In genomic region chr15:94467034-94467433, GRCh38 we compare ENCODE assay signal across 20 cellular contexts.
"Had no signal": no experiment of that assay in that cellular context is flagged by ENCODE, and none has a peak within 500 bp of the region (broad histone marks: within the 10 kb centered on the region; RNA-seq: fewer than 3 reads in every experiment).

No MANE protein-coding gene starts in this region.

- H3K27ac ChIP-seq: dorsolateral prefrontal cortex, esophagus muscularis mucosa, left lung, prostate gland, sigmoid colon, suprapubic skin, VCaP had no signal

- H3K27ac Mint-ChIP-seq: activated CD4-positive, alpha-beta memory T cell treated with anti-CD3 and anti-CD28 coated beads for 36 hours; memory B cell; natural killer cell treated with Interleukin-12 subunit alpha and Interleukin-12 subunit beta and Interleukin-15 and Interleukin-18, amount 100 ng/mL, for 72 hours; type B pancreatic cell had no signal

- H3K4me3 ChIP-seq: dorsolateral prefrontal cortex, esophagus muscularis mucosa, left lung, prostate gland, sigmoid colon, suprapubic skin had no signal

- H3K9me3 Mint-ChIP-seq: activated CD4-positive, alpha-beta memory T cell treated with anti-CD3 and anti-CD28 coated beads for 36 hours; memory B cell; natural killer cell treated with Interleukin-12 subunit alpha and Interleukin-12 subunit beta and Interleukin-15 and Interleukin-18, amount 100 ng/mL, for 72 hours; type B pancreatic cell had no signal

- H3K4me1 ChIP-seq: esophagus muscularis mucosa, left lung, prostate gland had no signal

- FAIRE-seq: astrocyte, endometrium had no signal

- H3K4me3 Mint-ChIP-seq: activated CD4-positive, alpha-beta memory T cell treated with anti-CD3 and anti-CD28 coated beads for 36 hours; memory B cell; natural killer cell treated with Interleukin-12 subunit alpha and Interleukin-12 subunit beta and Interleukin-15 and Interleukin-18, amount 100 ng/mL, for 72 hours; type B pancreatic cell had no signal

- H3K27me3 ChIP-seq: esophagus muscularis mucosa, left lung, sigmoid colon, suprapubic skin had no signal

- H3K27me3 Mint-ChIP-seq: activated CD4-positive, alpha-beta memory T cell treated with anti-CD3 and anti-CD28 coated beads for 36 hours; memory B cell; natural killer cell treated with Interleukin-12 subunit alpha and Interleukin-12 subunit beta and Interleukin-15 and Interleukin-18, amount 100 ng/mL, for 72 hours; type B pancreatic cell had no signal

- H3K36me3 ChIP-seq: esophagus muscularis mucosa, prostate gland, sigmoid colon, suprapubic skin had no signal

- ATAC-seq: left lung; natural killer cell treated with Interleukin-12 subunit alpha and Interleukin-12 subunit beta and Interleukin-15 and Interleukin-18, amount 100 ng/mL, for 72 hours had no signal

- H3K9me3 ChIP-seq: esophagus muscularis mucosa, left lung, prostate gland, sigmoid colon, suprapubic skin had no signal

- DNase-seq: activated CD4-positive, alpha-beta memory T cell treated with anti-CD3 and anti-CD28 coated beads for 36 hours; activated CD8-positive, alpha-beta memory T cell treated with anti-CD3 and anti-CD28 coated beads, Interleukin-2, amount 50 U/mL, for 48 hours; activated naive CD4-positive, alpha-beta T cell; dorsolateral prefrontal cortex; glutamatergic neuron; left lung; nucleus accumbens; sigmoid colon; stimulated activated CD4-positive, alpha-beta T cell treated with anti-CD3 and anti-CD28 coated beads, Interleukin-2, amount 100 ng/mL, for 24 hours; stimulated activated naive CD4-positive, alpha-beta T cell treated with Interleukin-2 at 50 U/mL for 16 hours; T-helper 9 cell had no signal

- H3K4me1 Mint-ChIP-seq: memory B cell had no signal
